ENCODE assay signal across 23 cellular contexts in genomic region chr15:98611031-98611430, GRCh38. TPM values are rescaled to one million over a fixed set of nuclear protein-coding genes. Genes with fewer than 3 reads are reported as not detected.
DNase-seq lines count a peak whose midpoint lies in the region; FAIRE-seq and TF ChIP-seq lines count a peak whose summit lies in the region.
"Had no signal": no experiment of that assay in that cellular context is flagged by ENCODE, and none has a peak within 500 bp of the region (broad histone marks: within the 10 kb centered on the region; RNA-seq: fewer than 3 reads in every experiment).

No MANE protein-coding gene starts in this region.

- H2BK5ac ChIP-seq in H1 (ENCODE audit: low read depth, low read length), result no peak overlapping the region

- POLR2A ChIA-PET in H1 (lab: Charles Lee; ENCODE audit: partially characterized antibody), result interaction anchor here (1.5 kb wide), 1 partner anchor 13 kb away, joined by 3 read pairs; no protein-coding TSS in a partner anchor
- POLR2A ChIA-PET in A673 (lab: Charles Lee; ENCODE audit: low non-redundant PET), result no interaction called here
- POLR2A ChIA-PET in CD4-positive, alpha-beta memory T cell (lab: Charles Lee; ENCODE audit: partially characterized antibody), result interaction anchor here (0.9 to 1.2 kb wide), 2 partner anchors 11 to 50 kb away, joined by 3 read pairs; no protein-coding TSS in a partner anchor

- no peak overlapping the region for H3K4me2 ChIP-seq in H1 (ENCODE audit: insufficient read depth in 1 of 2, low read depth in 2 of 2, low read length in 2 of 2)
- H3K4me2 ChIP-seq: BLaER1 treated with 17β-estradiol and CSF1 and Interleukin-3, amounts not matched to agents 10 nM and 100 nM had no signal

- H3K23ac ChIP-seq in H1 (ENCODE audit: insufficient read length), result no peak overlapping the region

- TF ChIP-seq CTCF in NB4 (IDR thresholded peaks at IDR 0.05; ENCODE audit: low read depth, low read length) (no peak), H1 (IDR thresholded peaks at IDR 0.05; ENCODE audit: control extremely low read depth in 1 of 3, insufficient read depth in 1 of 3, low read depth in 1 of 3, low read length in 3 of 3) (no peak), osteocyte (IDR thresholded peaks at IDR 0.05) (no peak), A673 (conservative IDR thresholded peaks at IDR 0.05; ENCODE audit: low read depth, low read length) (no peak), brain microvascular endothelial cell (IDR thresholded peaks at IDR 0.05; ENCODE audit: low read depth, low read length, missing control alignments) (no peak)

- no peak overlapping the region for H4K91ac ChIP-seq in H1 (replicated peaks; ENCODE audit: insufficient read length, low read length)

- H4K8ac ChIP-seq in H1 (ENCODE audit: extremely low read depth, insufficient read depth, low read length), result no peak overlapping the region

- H3K56ac ChIP-seq in H1 (replicated peaks; ENCODE audit: insufficient read length, low read depth, low read length), result no peak overlapping the region

- no peaks in the 10 kb centered on the region for H3K79me2 ChIP-seq in H1 (ENCODE audit: control insufficient read depth in 1 of 2, insufficient read depth in 2 of 2, low read length in 2 of 2)

- in situ Hi-C loops in brain microvascular endothelial cell (cut with HindIII; ENCODE audit: low pct_ligation_motif_present, low sequenced_read_pairs), result no loop called here

- H2AFZ ChIP-seq in H1 (ENCODE audit: low read length), result no peak overlapping the region
- H2AFZ ChIP-seq: GM23248 had no signal

- BruUV-seq in A673 (replicated peaks; lab: Mats Ljungman, UMichigan), result no TSS peak

- no peaks in the 10 kb centered on the region for H3K36me3 Mint-ChIP-seq in osteocyte (ENCODE audit: unreplicated experiment)
- no peaks in the 10 kb centered on the region for H3K36me3 Mint-ChIP-seq in CD4-positive, alpha-beta memory T cell
- H3K36me3 Mint-ChIP-seq: CD8-positive, alpha-beta T cell had no signal

- H3K9me3 ChIP-seq in H1 (ENCODE audit: insufficient read depth in 2 of 2, low read depth in 1 of 2, low read length in 1 of 2), result no peaks in the 10 kb centered on the region
- H3K9me3 ChIP-seq in A673 (ENCODE audit: low read depth, low read length, poor library complexity, severe bottlenecking), result no peaks in the 10 kb centered on the region
- no peaks in the 10 kb centered on the region for H3K9me3 ChIP-seq in CD4-positive, alpha-beta memory T cell (ENCODE audit: control insufficient read depth in 1 of 2, low read length in 2 of 2)
- H3K9me3 ChIP-seq: BLaER1 treated with 17β-estradiol and CSF1 and Interleukin-3, amounts not matched to agents 10 nM and 100 nM; HAP-1; MG63; SJCRH30 had no signal

- DNase-seq in NB4 (ENCODE audit: low read depth) (peak; percentile 18), SKM-1 (lab: John Stamatoyannopoulos, UW; ENCODE audit: unreplicated experiment) (peak; percentile 12), H1 (ENCODE audit: low read depth in 1 of 2, low spot score in 2 of 2) (peak in 1 of 2 experiments; percentile 39), osteocyte (ENCODE audit: extremely low spot score, unreplicated experiment) (peak; percentile 72), A673 (ENCODE audit: low spot score) (no peak), brain microvascular endothelial cell (no peak)
- DNase-seq in CD4-positive, alpha-beta memory T cell, result no peak
- DNase-seq: ACHN; CD8-positive, alpha-beta T cell; GM23248; Kasumi-1; MG63; NCI-H1092 treated with DMSO at 0.1 percent for 48 hours; NCI-H1436 treated with DMSO at 0.1 percent for 48 hours; NCI-H1930; NCI-H2227 treated with DMSO at 0.1 percent for 48 hours; NCI-H510A; NCI-H748 treated with DMSO at 0.1 percent for 48 hours; SJCRH30 had no signal

- no peak overlapping the region for H3K4ac ChIP-seq in H1 (replicated peaks; ENCODE audit: insufficient read length, low read depth, low read length)

- H3K9ac ChIP-seq in H1 (replicated peaks in 1 of 4; ENCODE audit: extremely low read depth in 1 of 4, low read depth in 3 of 4, low read length in 3 of 4), result no peak overlapping the region
- H3K9ac ChIP-seq: BLaER1 treated with 17β-estradiol and CSF1 and Interleukin-3, amounts not matched to agents 10 nM and 100 nM; GM23248 had no signal

- no peaks in the 10 kb centered on the region for H3K23me2 ChIP-seq in H1 (ENCODE audit: low read depth, low read length)

- H3K79me1 ChIP-seq in H1 (ENCODE audit: low read depth, low read length), result no peaks in the 10 kb centered on the region

- no peaks in the 10 kb centered on the region for H3K36me3 ChIP-seq in H1 (ENCODE audit: control insufficient read depth in 2 of 4, insufficient read depth in 4 of 4, low read length in 3 of 4)
- no peaks in the 10 kb centered on the region for H3K36me3 ChIP-seq in A673 (ENCODE audit: insufficient read depth, low read length, poor library complexity, severe bottlenecking)
- H3K36me3 ChIP-seq in brain microvascular endothelial cell (replicated peaks), result no peaks in the 10 kb centered on the region
- no peaks in the 10 kb centered on the region for H3K36me3 ChIP-seq in CD4-positive, alpha-beta memory T cell (ENCODE audit: insufficient read depth, low read length)
- H3K36me3 ChIP-seq: BLaER1 treated with 17β-estradiol and CSF1 and Interleukin-3, amounts not matched to agents 10 nM and 100 nM; HAP-1; MG63; SJCRH30 had no signal

- no peak overlapping the region for H3K27ac Mint-ChIP-seq in osteocyte (ENCODE audit: unreplicated experiment)
- H3K27ac Mint-ChIP-seq in CD4-positive, alpha-beta memory T cell, result no peak overlapping the region
- H3K27ac Mint-ChIP-seq: CD8-positive, alpha-beta T cell had no signal

- H3K14ac ChIP-seq in H1 (ENCODE audit: insufficient read length), result no peak overlapping the region

- CTCF ChIA-PET in H1 (lab: Charles Lee; ENCODE audit: partially characterized antibody) (interaction anchor here (0.8 to 1.1 kb wide), 3 partner anchors 21 to 182 kb away, joined by 3 to 5 read pairs (median 3); no protein-coding TSS in a partner anchor), A673 (lab: Charles Lee) (no interaction called here)
- CTCF ChIA-PET in CD4-positive, alpha-beta memory T cell (lab: Charles Lee; ENCODE audit: partially characterized antibody), result no interaction called here

- 94% methylated on average over 4 of the region's 4 CpGs; no CpG with 5 or more reads in 1 of the 2 experiments for WGBS in H1 (ENCODE audit: extremely low coverage in 1 of 2, insufficient coverage in 1 of 2, insufficient read length in 1 of 2, insufficient replicate concordance in 2 of 2, low coverage in 1 of 2, low lambda C conversion rate in 2 of 2, missing lambda C conversion rate in 1 of 2), 2 experiments

- peaks cover 4% of the 10 kb centered on the region for H3K27me3 Mint-ChIP-seq in osteocyte (ENCODE audit: unreplicated experiment)
- H3K27me3 Mint-ChIP-seq in CD4-positive, alpha-beta memory T cell, result peaks cover 2 to 12% of the 10 kb centered on the region in 2 donors

- H2BK20ac ChIP-seq in H1 (ENCODE audit: low read length), result no peak overlapping the region

- no peaks in the 10 kb centered on the region for H4K20me1 ChIP-seq in H1 (replicated peaks in 1 of 2; ENCODE audit: control insufficient read depth in 1 of 2, insufficient read depth in 2 of 2, low read length in 2 of 2)
- H4K20me1 ChIP-seq: BLaER1 treated with 17β-estradiol and CSF1 and Interleukin-3, amounts not matched to agents 10 nM and 100 nM had no signal

- no peak overlapping the region for H2BK120ac ChIP-seq in H1 (replicated peaks; ENCODE audit: low read depth, low read length)

- FAIRE-seq in H1 (lab: Jason Lieb, UNC), result no peak
- FAIRE-seq: G401.6, GM12892 had no signal

- H3K4me3 ChIP-seq in NB4 (ENCODE audit: low read depth, low read length) (no peak overlapping the region), H1 (ENCODE audit: extremely low read depth in 1 of 4, insufficient read depth in 2 of 4, low read depth in 3 of 4, low read length in 4 of 4) (no peak overlapping the region), A673 (ENCODE audit: low read depth, low read length, poor library complexity, severe bottlenecking) (no peak overlapping the region), brain microvascular endothelial cell (ENCODE audit: low read depth, low read length) (no peak overlapping the region)
- H3K4me3 ChIP-seq in CD4-positive, alpha-beta memory T cell (ENCODE audit: low read length in 2 of 2), result no peak overlapping the region
- H3K4me3 ChIP-seq: BLaER1 treated with 17β-estradiol and CSF1 and Interleukin-3, amounts not matched to agents 10 nM and 100 nM; GM23248; HAP-1; MG63; SJCRH30 had no signal

- H2BK15ac ChIP-seq in H1 (ENCODE audit: low read length), result no peak overlapping the region

- no peak overlapping the region for H4K5ac ChIP-seq in H1 (ENCODE audit: insufficient read length, low read depth, low read length)

- H3K9me3 Mint-ChIP-seq in osteocyte (ENCODE audit: unreplicated experiment), result no peaks in the 10 kb centered on the region
- H3K9me3 Mint-ChIP-seq in CD4-positive, alpha-beta memory T cell, result peaks cover 0 to 2% (median 0%) of the 10 kb centered on the region in 8 donors
- H3K9me3 Mint-ChIP-seq: CD8-positive, alpha-beta T cell had no signal

- TF ChIP-seq RAD21 in H1 (IDR thresholded peaks at IDR 0.05 in 1 of 2, conservative IDR thresholded peaks at IDR 0.05 in 1 of 2; ENCODE audit: low read depth in 2 of 2, low read length in 2 of 2), result no peak

- no peak overlapping the region for H3K4me3 Mint-ChIP-seq in osteocyte (ENCODE audit: unreplicated experiment)
- no peak overlapping the region for H3K4me3 Mint-ChIP-seq in CD4-positive, alpha-beta memory T cell
- H3K4me3 Mint-ChIP-seq: CD8-positive, alpha-beta T cell had no signal

- TF ChIP-seq POLR2A in NB4 (IDR thresholded peaks at IDR 0.05; ENCODE audit: extremely low read depth, insufficient read length) (no peak), H1 (IDR thresholded peaks at IDR 0.05; ENCODE audit: control extremely low read depth in 1 of 2, low read depth in 2 of 2, low read length in 2 of 2) (no peak)

- H2AK5ac ChIP-seq in H1 (ENCODE audit: low read depth, low read length), result no peak overlapping the region

- no peak for TF ChIP-seq EP300 in H1 (IDR thresholded peaks at IDR 0.05; ENCODE audit: borderline replicate concordance in 1 of 2, low read depth in 2 of 2, low read length in 2 of 2)

- H3K27ac ChIP-seq in H1 (ENCODE audit: low read depth, low read length) (no peak overlapping the region), A673 (ENCODE audit: low read depth, low read length, poor library complexity, severe bottlenecking) (no peak overlapping the region), brain microvascular endothelial cell (no peak overlapping the region)
- H3K27ac ChIP-seq in CD4-positive, alpha-beta memory T cell (ENCODE audit: low read depth, low read length), result no peak overlapping the region
- H3K27ac ChIP-seq: BLaER1 treated with 17β-estradiol and CSF1 and Interleukin-3, amounts not matched to agents 10 nM and 100 nM; GM23248; SJCRH30 had no signal

- no peak overlapping the region; the same call in 1 of the 2 replicates for H3K18ac ChIP-seq in H1 (ENCODE audit: extremely low read depth, low read length)

- 0 out of 2 replicates have a peak overlapping the region, but pooled peaks have one; percentile 9 for H2BK12ac ChIP-seq in H1 (ENCODE audit: low read depth, low read length)

- intact Hi-C loops in A673 (cut with micrococcal nuclease; ENCODE audit: unreplicated experiment), result no loop called here
- intact Hi-C loops in CD4-positive, alpha-beta memory T cell (cut with micrococcal nuclease), result no loop called here

- H3K4me1 ChIP-seq in H1 (replicated peaks in 1 of 4; ENCODE audit: control insufficient read depth in 3 of 4, insufficient read depth in 4 of 4, low read length in 3 of 4) (peaks cover 0 to 8% (median 3%) of the 10 kb centered on the region in 4 experiments; a peak in 6 of 7 replicates), A673 (ENCODE audit: insufficient read depth, low read length, poor library complexity, severe bottlenecking) (peaks cover 4% of the 10 kb centered on the region)
- no peaks in the 10 kb centered on the region for H3K4me1 ChIP-seq in CD4-positive, alpha-beta memory T cell (ENCODE audit: insufficient read depth, low read length)
- H3K4me1 ChIP-seq: HAP-1 had no signal

- peaks cover 6% of the 10 kb centered on the region for H3K4me1 Mint-ChIP-seq in osteocyte (ENCODE audit: unreplicated experiment)
- peaks cover 2 to 6% (median 5%) of the 10 kb centered on the region in 4 donors for H3K4me1 Mint-ChIP-seq in CD4-positive, alpha-beta memory T cell

- H3K27me3 ChIP-seq in H1 (replicated peaks in 1 of 4; ENCODE audit: control insufficient read depth in 3 of 4, extremely low read depth in 1 of 4, insufficient read depth in 3 of 4, low read length in 3 of 4) (no peaks in the 10 kb centered on the region; a peak in 1 of 7 replicates), A673 (replicated peaks; ENCODE audit: insufficient read depth, low read depth, low read length, poor library complexity) (no peaks in the 10 kb centered on the region), brain microvascular endothelial cell (replicated peaks) (no peaks in the 10 kb centered on the region)
- H3K27me3 ChIP-seq in CD4-positive, alpha-beta memory T cell (ENCODE audit: insufficient read depth, low read length), result no peaks in the 10 kb centered on the region
- H3K27me3 ChIP-seq: BLaER1 treated with 17β-estradiol and CSF1 and Interleukin-3, amounts not matched to agents 10 nM and 100 nM; MG63; SJCRH30 had no signal

RNA-seq across cellular contexts. Expression of gene IGF1R, which starts 37.3 kb away (rescaled TPM):
- total RNA-seq in H1 (2021; fragmentation: NEBNext Ultra II Directional; extraction: Animal tissue kit (Norgen Biotek cat#: 25700)), result 106 and 109 TPM in 2 replicates
- polyA plus RNA-seq in H1 (2011; rRNA removed), result 32.9 and 59.5 TPM in 2 replicates
- polyA plus RNA-seq in H1 (2011; cell fraction: cytosol; rRNA removed), result 36.8 TPM
- 169 TPM for polyA plus RNA-seq in H1 (2011; cell fraction: nucleus; rRNA removed)
- polyA plus RNA-seq in H1 (2012, experiment 1 of 2), result 28.6 to 37.3 TPM (median 31.8 TPM) in 4 replicates
- 4.8 TPM for polyA plus RNA-seq in H1 (2012, experiment 2 of 2)
- polyA plus RNA-seq in H1 (2013, experiment 1 of 2), result 66.7 TPM
- 60.3 TPM for polyA plus RNA-seq in H1 (2013, experiment 2 of 2)
- 125 and 145 TPM in 2 replicates for polyA minus RNA-seq in H1 (2011; rRNA and poly(A)+ RNA removed)
- 186 TPM for polyA minus RNA-seq in H1 (2011; cell fraction: cytosol; rRNA and poly(A)+ RNA removed)
- 203 TPM for polyA minus RNA-seq in H1 (2011; cell fraction: nucleus; rRNA and poly(A)+ RNA removed)
- total RNA-seq in osteocyte, result 154 and 174 TPM in 2 replicates
- total RNA-seq in A673 (2021), result 34.9 and 41.2 TPM in 2 replicates
- total RNA-seq in CD4-positive, alpha-beta memory T cell, result 10 to 100 TPM; 47.2 to 49.2 TPM
- 1 to 10 TPM in 1 of 2 donors, under 1 TPM in 1; 0.45 to 3.0 TPM for polyA plus RNA-seq in CD4-positive, alpha-beta memory T cell

Comparison
In these comparisons a context has a peak if more than half of its experiments do, and no peak if none do; other contexts are left out.
1. DNase-seq: peak in NB4 (single experiment), SKM-1 (single experiment) and osteocyte (single experiment); none in A673 (single experiment), brain microvascular endothelial cell (single experiment) and CD4-positive, alpha-beta memory T cell (0 of 5).